ENCODE assay signal across 1 cellular context in genomic region chr7:47301078-47301477, GRCh38.
TF ChIP-seq lines count a peak whose summit lies in the region.

No MANE protein-coding gene starts in this region.

TF ChIP-seq in WTC11, 78 proteins besides CTCF, POLR2A, EP300 and RAD21 (continued from another document):
- no peak for TF ChIP-seq ATF6 (CRISPR knock-in tag; IDR thresholded peaks at IDR 0.05)
- TF ChIP-seq IRF2 (CRISPR knock-in tag; IDR thresholded peaks at IDR 0.05; ENCODE audit: borderline replicate concordance, low read depth) = no peak
- no peak for TF ChIP-seq NFATC4 (CRISPR knock-in tag; IDR thresholded peaks at IDR 0.05)
- no peak for TF ChIP-seq ZNF423 (CRISPR knock-in tag; IDR thresholded peaks at IDR 0.05)
- TF ChIP-seq CBFB (CRISPR knock-in tag; IDR thresholded peaks at IDR 0.05; ENCODE audit: low read depth) = no peak
- TF ChIP-seq RORB (CRISPR knock-in tag; IDR thresholded peaks at IDR 0.05) = no peak
- no peak for TF ChIP-seq NR1H2 (CRISPR knock-in tag; IDR thresholded peaks at IDR 0.05)
- no peak for TF ChIP-seq JAZF1 (CRISPR knock-in tag; IDR thresholded peaks at IDR 0.05)
- TF ChIP-seq ATF2 (CRISPR knock-in tag; IDR thresholded peaks at IDR 0.05; ENCODE audit: borderline replicate concordance, low read depth) = no peak
- TF ChIP-seq CREM (CRISPR knock-in tag; IDR thresholded peaks at IDR 0.05) = no peak
- TF ChIP-seq AR (CRISPR knock-in tag; IDR thresholded peaks at IDR 0.05) = no peak
- TF ChIP-seq USF2 (CRISPR knock-in tag; IDR thresholded peaks at IDR 0.05) = no peak
- no peak for TF ChIP-seq ZNF232 (CRISPR knock-in tag; IDR thresholded peaks at IDR 0.05)
TF ChIP-seq in WTC11: peak in this region for 0.
